In the genomic region with DNA sequence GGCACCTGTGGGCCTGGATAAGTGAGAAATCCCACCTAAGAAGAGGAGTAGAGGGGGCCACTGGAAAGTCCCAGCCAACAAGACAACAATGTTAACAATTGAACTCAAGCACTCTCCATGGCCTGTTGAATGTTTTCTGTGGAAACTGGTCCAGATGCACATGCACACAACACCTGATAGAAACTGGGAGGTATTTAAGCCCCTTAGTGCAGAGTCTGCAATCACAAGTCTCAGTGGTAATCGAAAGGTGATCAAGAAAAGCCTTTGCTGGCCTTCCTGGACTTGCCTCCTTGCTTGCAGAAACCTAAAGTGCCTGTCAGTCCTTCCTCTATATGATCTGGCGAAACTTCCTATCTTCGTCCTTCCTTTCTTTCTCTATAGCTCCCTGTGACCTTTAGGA, we compare ENCODE assay signal across 17 cellular contexts.
"Had no signal": no experiment of that assay in that cellular context is flagged by ENCODE, and none has a peak within 500 bp of the region (broad histone marks: within the 10 kb centered on the region; RNA-seq: fewer than 3 reads in every experiment).

No MANE protein-coding gene starts in this region.

- H3K27ac Mint-ChIP-seq: activated T-helper 17 cell treated with anti-CD3 and anti-CD28 coated beads, Interleukin-2, amount 50 U/mL, for 72 hours; endodermal cell; T-helper 2 cell treated with Interferon-gamma antibody and Interleukin-4, amounts not matched to agents 5 μg/mL and 100 μg/mL, for 36 hours had no signal

- H3K4me1 Mint-ChIP-seq: activated T-helper 17 cell treated with anti-CD3 and anti-CD28 coated beads, Interleukin-2, amount 50 U/mL, for 72 hours had no signal

- H3K4me3 ChIP-seq: breast epithelium, gastrocnemius medialis, heart right ventricle, tibial nerve, vagina had no signal

- H3K79me2 ChIP-seq: parathyroid adenoma had no signal

- H3K27me3 ChIP-seq: breast epithelium, gastrocnemius medialis, heart right ventricle, tibial nerve, vagina had no signal

- H3K27ac ChIP-seq: breast epithelium, gastrocnemius medialis, parathyroid adenoma, tibial nerve, vagina had no signal

- DNase-seq: activated naive CD4-positive, alpha-beta T cell treated with Interleukin-2 at 50 U/mL for 16 hours; activated T-cell treated with anti-CD3 and anti-CD28 coated beads for 4 hours; aorta; endodermal cell; gastrocnemius medialis; heart right ventricle; left cardiac atrium; midbrain; stimulated activated CD4-positive, alpha-beta T cell treated with anti-CD3 and anti-CD28 coated beads, Interleukin-2, amount 100 ng/mL, for 48 hours; stimulated activated naive CD4-positive, alpha-beta T cell; substantia nigra had no signal

- H3K9me3 Mint-ChIP-seq: activated T-helper 17 cell treated with anti-CD3 and anti-CD28 coated beads, Interleukin-2, amount 50 U/mL, for 72 hours; endodermal cell; T-helper 2 cell treated with Interferon-gamma antibody and Interleukin-4, amounts not matched to agents 5 μg/mL and 100 μg/mL, for 36 hours had no signal

- H3K4me3 Mint-ChIP-seq: activated T-helper 17 cell treated with anti-CD3 and anti-CD28 coated beads, Interleukin-2, amount 50 U/mL, for 72 hours; endodermal cell; T-helper 2 cell treated with Interferon-gamma antibody and Interleukin-4, amounts not matched to agents 5 μg/mL and 100 μg/mL, for 36 hours had no signal

- H3K9ac ChIP-seq: parathyroid adenoma had no signal

- H3K9me3 ChIP-seq: breast epithelium, gastrocnemius medialis, heart right ventricle, tibial nerve, vagina had no signal

- ATAC-seq: activated T-helper 17 cell treated with anti-CD3 and anti-CD28 coated beads, Interleukin-2, amount 50 U/mL, for 72 hours; gastrocnemius medialis; heart right ventricle; left cardiac atrium had no signal

- H3K4me1 ChIP-seq: breast epithelium had no signal

- H3K27me3 Mint-ChIP-seq: activated T-helper 17 cell treated with anti-CD3 and anti-CD28 coated beads, Interleukin-2, amount 50 U/mL, for 72 hours had no signal

- H3K36me3 ChIP-seq: breast epithelium, gastrocnemius medialis, heart right ventricle, tibial nerve, vagina had no signal
